ENCODE assay signal across 2 cellular contexts in the genomic region with DNA sequence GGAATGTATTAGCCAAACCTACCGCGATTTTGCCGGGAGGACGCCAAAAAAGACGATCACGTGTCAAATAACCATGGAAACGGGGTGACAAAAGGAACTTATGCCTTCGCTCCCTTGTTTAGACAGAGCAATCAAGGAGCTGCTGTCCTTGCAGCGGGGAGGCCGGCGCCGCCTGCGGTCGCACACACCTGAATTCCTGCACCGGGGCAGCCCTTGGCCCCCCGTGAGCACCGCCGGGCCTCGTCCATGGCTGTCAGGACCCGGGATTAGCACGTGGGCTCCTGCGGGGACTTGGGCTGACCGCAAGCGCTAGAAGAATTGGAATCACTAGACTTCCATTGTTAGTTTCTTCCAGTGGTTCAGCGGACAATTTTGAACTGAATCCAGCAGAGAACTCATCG.
TF ChIP-seq lines count a peak whose summit lies in the region.

No MANE protein-coding gene starts in this region.

TF ChIP-seq in IMR-90, 13 proteins besides CTCF, POLR2A, EP300 and RAD21:
- TF ChIP-seq RFX5 (IDR thresholded peaks at IDR 0.05; ENCODE audit: low read depth, low read length): no peak
- no peak for TF ChIP-seq MAFK (IDR thresholded peaks at IDR 0.05; ENCODE audit: low read depth, low read length)
- no peak for TF ChIP-seq CHD1 (IDR thresholded peaks at IDR 0.05; ENCODE audit: low read depth, low read length)
- TF ChIP-seq MXI1 (IDR thresholded peaks at IDR 0.05; ENCODE audit: borderline replicate concordance, low read depth, low read length): no peak
- TF ChIP-seq, protein P1, sequence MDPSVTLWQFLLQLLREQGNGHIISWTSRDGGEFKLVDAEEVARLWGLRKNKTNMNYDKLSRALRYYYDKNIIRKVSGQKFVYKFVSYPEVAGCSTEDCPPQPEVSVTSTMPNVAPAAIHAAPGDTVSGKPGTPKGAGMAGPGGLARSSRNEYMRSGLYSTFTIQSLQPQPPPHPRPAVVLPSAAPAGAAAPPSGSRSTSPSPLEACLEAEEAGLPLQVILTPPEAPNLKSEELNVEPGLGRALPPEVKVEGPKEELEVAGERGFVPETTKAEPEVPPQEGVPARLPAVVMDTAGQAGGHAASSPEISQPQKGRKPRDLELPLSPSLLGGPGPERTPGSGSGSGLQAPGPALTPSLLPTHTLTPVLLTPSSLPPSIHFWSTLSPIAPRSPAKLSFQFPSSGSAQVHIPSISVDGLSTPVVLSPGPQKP (IDR thresholded peaks at IDR 0.05; ENCODE audit: borderline replicate concordance, low read depth, low read length): no peak
- no peak for TF ChIP-seq SMC3 (IDR thresholded peaks at IDR 0.05; ENCODE audit: low read depth, low read length)
- TF ChIP-seq, protein P2, sequence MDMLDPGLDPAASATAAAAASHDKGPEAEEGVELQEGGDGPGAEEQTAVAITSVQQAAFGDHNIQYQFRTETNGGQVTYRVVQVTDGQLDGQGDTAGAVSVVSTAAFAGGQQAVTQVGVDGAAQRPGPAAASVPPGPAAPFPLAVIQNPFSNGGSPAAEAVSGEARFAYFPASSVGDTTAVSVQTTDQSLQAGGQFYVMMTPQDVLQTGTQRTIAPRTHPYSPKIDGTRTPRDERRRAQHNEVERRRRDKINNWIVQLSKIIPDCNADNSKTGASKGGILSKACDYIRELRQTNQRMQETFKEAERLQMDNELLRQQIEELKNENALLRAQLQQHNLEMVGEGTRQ (IDR thresholded peaks at IDR 0.05; ENCODE audit: low read depth, low read length): no peak
TF ChIP-seq in IMR-90: peak in this region for 0.

TF ChIP-seq in H1, 55 proteins besides CTCF, POLR2A, EP300 and RAD21 (continues in another document):
- TF ChIP-seq RFX5 (IDR thresholded peaks at IDR 0.05; ENCODE audit: borderline replicate concordance, low read depth, low read length) (no peak), TCF12 (IDR thresholded peaks at IDR 0.05; ENCODE audit: low read depth, low read length) (no peak), ZNF274 (IDR thresholded peaks at IDR 0.05; ENCODE audit: borderline replicate concordance, extremely low read depth, low read length) (no peak), SP1 (IDR thresholded peaks at IDR 0.05; ENCODE audit: low read depth, low read length) (no peak), SIN3A (conservative IDR thresholded peaks at IDR 0.05 in 1 of 2, IDR thresholded peaks at IDR 0.05 in 1 of 2; ENCODE audit: low read depth in 1 of 2, low read length in 2 of 2) (0 out of 4 replicates have a peak, but pooled peaks of 1 of the 2 experiments have one; percentile 47), CEBPB (IDR thresholded peaks at IDR 0.05; ENCODE audit: low read depth, low read length) (no peak), GABPA (IDR thresholded peaks at IDR 0.05; ENCODE audit: borderline replicate concordance, insufficient read depth, low read length) (no peak), TAF7 (optimal IDR thresholded peaks at IDR 0.05; ENCODE audit: borderline replicate concordance, low read depth, low read length) (no peak), SP4 (IDR thresholded peaks at IDR 0.05; ENCODE audit: low read length) (no peak), SP2 (IDR thresholded peaks at IDR 0.05; ENCODE audit: low read length) (no peak), TBP (IDR thresholded peaks at IDR 0.05; ENCODE audit: low read depth, low read length) (no peak), SAP30 (IDR thresholded peaks at IDR 0.05; ENCODE audit: insufficient read depth, insufficient replicate concordance, low read length) (no peak), PHF8 (conservative IDR thresholded peaks at IDR 0.05; ENCODE audit: low read depth, low read length) (no peak), KDM4A (IDR thresholded peaks at IDR 0.05; ENCODE audit: low read depth, low read length, severe bottlenecking) (peak; percentile 36), GTF2F1 (IDR thresholded peaks at IDR 0.05; ENCODE audit: borderline replicate concordance, low read depth, low read length) (no peak), HDAC2 (IDR thresholded peaks at IDR 0.05; ENCODE audit: borderline replicate concordance in 1 of 2, low read depth in 2 of 2, low read length in 2 of 2) (peak in 1 of 2 experiments; percentile 66; a peak in 1 of 4 replicates), POLR2AphosphoS5 (IDR thresholded peaks at IDR 0.05; ENCODE audit: low read depth, low read length) (no peak), SIRT6 (IDR thresholded peaks at IDR 0.05; ENCODE audit: low read length) (no peak), YY1 (IDR thresholded peaks at IDR 0.05; ENCODE audit: low read depth, low read length) (peak; percentile 12; the same call in 1 of the 2 replicates), EGR1 (IDR thresholded peaks at IDR 0.05; ENCODE audit: borderline replicate concordance, low read depth, low read length) (no peak), SIX5 (IDR thresholded peaks at IDR 0.05; ENCODE audit: low read depth, low read length) (no peak), CHD2 (IDR thresholded peaks at IDR 0.05; ENCODE audit: low read length) (no peak), CTBP2 (IDR thresholded peaks at IDR 0.05; ENCODE audit: borderline replicate concordance, insufficient read depth, insufficient read length, low read length) (no peak), JUND (IDR thresholded peaks at IDR 0.05; ENCODE audit: low read length) (no peak), BACH1 (IDR thresholded peaks at IDR 0.05; ENCODE audit: low read length) (no peak), FOSL1 (IDR thresholded peaks at IDR 0.05; ENCODE audit: insufficient read depth, low read depth, low read length) (no peak), POU5F1 (IDR thresholded peaks at IDR 0.05; ENCODE audit: low read depth, low read length) (no peak), HDAC6 (IDR thresholded peaks at IDR 0.05; ENCODE audit: low read depth, low read length) (no peak), JUN (IDR thresholded peaks at IDR 0.05; ENCODE audit: low read depth, low read length) (no peak), KDM5A (IDR thresholded peaks at IDR 0.05; ENCODE audit: low read length) (no peak), CREB1 (IDR thresholded peaks at IDR 0.05) (no peak), TEAD4 (IDR thresholded peaks at IDR 0.05; ENCODE audit: low read depth, low read length) (peak; percentile 56), RNF2 (IDR thresholded peaks at IDR 0.05; ENCODE audit: borderline replicate concordance, low read depth, low read length, missing control alignments, poor library complexity, severe bottlenecking) (no peak), EZH2 (IDR thresholded peaks at IDR 0.05; ENCODE audit: low read depth, low read length, severe bottlenecking) (no peak), BCL11A (IDR thresholded peaks at IDR 0.05; ENCODE audit: low read depth in 2 of 2, low read length in 2 of 2) (no peak), TAF1 (IDR thresholded peaks at IDR 0.05; ENCODE audit: low read depth, low read length) (no peak), RBBP5 (IDR thresholded peaks at IDR 0.05; ENCODE audit: borderline replicate concordance, low read depth, low read length) (no peak), ASH2L (IDR thresholded peaks at IDR 0.05; ENCODE audit: low read length) (peak; percentile 28), NANOG (IDR thresholded peaks at IDR 0.05; ENCODE audit: insufficient read depth, low read depth, low read length, poor library complexity, severe bottlenecking) (peak; percentile 13), CBX5 (IDR thresholded peaks at IDR 0.05; ENCODE audit: low read depth, low read length) (no peak)
- TF ChIP-seq, protein P3, sequence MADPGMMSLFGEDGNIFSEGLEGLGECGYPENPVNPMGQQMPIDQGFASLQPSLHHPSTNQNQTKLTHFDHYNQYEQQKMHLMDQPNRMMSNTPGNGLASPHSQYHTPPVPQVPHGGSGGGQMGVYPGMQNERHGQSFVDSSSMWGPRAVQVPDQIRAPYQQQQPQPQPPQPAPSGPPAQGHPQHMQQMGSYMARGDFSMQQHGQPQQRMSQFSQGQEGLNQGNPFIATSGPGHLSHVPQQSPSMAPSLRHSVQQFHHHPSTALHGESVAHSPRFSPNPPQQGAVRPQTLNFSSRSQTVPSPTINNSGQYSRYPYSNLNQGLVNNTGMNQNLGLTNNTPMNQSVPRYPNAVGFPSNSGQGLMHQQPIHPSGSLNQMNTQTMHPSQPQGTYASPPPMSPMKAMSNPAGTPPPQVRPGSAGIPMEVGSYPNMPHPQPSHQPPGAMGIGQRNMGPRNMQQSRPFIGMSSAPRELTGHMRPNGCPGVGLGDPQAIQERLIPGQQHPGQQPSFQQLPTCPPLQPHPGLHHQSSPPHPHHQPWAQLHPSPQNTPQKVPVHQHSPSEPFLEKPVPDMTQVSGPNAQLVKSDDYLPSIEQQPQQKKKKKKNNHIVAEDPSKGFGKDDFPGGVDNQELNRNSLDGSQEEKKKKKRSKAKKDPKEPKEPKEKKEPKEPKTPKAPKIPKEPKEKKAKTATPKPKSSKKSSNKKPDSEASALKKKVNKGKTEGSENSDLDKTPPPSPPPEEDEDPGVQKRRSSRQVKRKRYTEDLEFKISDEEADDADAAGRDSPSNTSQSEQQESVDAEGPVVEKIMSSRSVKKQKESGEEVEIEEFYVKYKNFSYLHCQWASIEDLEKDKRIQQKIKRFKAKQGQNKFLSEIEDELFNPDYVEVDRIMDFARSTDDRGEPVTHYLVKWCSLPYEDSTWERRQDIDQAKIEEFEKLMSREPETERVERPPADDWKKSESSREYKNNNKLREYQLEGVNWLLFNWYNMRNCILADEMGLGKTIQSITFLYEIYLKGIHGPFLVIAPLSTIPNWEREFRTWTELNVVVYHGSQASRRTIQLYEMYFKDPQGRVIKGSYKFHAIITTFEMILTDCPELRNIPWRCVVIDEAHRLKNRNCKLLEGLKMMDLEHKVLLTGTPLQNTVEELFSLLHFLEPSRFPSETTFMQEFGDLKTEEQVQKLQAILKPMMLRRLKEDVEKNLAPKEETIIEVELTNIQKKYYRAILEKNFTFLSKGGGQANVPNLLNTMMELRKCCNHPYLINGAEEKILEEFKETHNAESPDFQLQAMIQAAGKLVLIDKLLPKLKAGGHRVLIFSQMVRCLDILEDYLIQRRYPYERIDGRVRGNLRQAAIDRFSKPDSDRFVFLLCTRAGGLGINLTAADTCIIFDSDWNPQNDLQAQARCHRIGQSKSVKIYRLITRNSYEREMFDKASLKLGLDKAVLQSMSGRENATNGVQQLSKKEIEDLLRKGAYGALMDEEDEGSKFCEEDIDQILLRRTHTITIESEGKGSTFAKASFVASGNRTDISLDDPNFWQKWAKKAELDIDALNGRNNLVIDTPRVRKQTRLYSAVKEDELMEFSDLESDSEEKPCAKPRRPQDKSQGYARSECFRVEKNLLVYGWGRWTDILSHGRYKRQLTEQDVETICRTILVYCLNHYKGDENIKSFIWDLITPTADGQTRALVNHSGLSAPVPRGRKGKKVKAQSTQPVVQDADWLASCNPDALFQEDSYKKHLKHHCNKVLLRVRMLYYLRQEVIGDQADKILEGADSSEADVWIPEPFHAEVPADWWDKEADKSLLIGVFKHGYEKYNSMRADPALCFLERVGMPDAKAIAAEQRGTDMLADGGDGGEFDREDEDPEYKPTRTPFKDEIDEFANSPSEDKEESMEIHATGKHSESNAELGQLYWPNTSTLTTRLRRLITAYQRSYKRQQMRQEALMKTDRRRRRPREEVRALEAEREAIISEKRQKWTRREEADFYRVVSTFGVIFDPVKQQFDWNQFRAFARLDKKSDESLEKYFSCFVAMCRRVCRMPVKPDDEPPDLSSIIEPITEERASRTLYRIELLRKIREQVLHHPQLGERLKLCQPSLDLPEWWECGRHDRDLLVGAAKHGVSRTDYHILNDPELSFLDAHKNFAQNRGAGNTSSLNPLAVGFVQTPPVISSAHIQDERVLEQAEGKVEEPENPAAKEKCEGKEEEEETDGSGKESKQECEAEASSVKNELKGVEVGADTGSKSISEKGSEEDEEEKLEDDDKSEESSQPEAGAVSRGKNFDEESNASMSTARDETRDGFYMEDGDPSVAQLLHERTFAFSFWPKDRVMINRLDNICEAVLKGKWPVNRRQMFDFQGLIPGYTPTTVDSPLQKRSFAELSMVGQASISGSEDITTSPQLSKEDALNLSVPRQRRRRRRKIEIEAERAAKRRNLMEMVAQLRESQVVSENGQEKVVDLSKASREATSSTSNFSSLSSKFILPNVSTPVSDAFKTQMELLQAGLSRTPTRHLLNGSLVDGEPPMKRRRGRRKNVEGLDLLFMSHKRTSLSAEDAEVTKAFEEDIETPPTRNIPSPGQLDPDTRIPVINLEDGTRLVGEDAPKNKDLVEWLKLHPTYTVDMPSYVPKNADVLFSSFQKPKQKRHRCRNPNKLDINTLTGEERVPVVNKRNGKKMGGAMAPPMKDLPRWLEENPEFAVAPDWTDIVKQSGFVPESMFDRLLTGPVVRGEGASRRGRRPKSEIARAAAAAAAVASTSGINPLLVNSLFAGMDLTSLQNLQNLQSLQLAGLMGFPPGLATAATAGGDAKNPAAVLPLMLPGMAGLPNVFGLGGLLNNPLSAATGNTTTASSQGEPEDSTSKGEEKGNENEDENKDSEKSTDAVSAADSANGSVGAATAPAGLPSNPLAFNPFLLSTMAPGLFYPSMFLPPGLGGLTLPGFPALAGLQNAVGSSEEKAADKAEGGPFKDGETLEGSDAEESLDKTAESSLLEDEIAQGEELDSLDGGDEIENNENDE (IDR thresholded peaks at IDR 0.05; ENCODE audit: insufficient replicate concordance, low read length): no peak
- TF ChIP-seq, protein P4, sequence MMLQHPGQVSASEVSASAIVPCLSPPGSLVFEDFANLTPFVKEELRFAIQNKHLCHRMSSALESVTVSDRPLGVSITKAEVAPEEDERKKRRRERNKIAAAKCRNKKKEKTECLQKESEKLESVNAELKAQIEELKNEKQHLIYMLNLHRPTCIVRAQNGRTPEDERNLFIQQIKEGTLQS (IDR thresholded peaks at IDR 0.05; ENCODE audit: insufficient read depth, low read depth, low read length): no peak
- TF ChIP-seq, protein P2 (IDR thresholded peaks at IDR 0.05; ENCODE audit: low read length): peak; percentile 79
- TF ChIP-seq, protein P5, sequence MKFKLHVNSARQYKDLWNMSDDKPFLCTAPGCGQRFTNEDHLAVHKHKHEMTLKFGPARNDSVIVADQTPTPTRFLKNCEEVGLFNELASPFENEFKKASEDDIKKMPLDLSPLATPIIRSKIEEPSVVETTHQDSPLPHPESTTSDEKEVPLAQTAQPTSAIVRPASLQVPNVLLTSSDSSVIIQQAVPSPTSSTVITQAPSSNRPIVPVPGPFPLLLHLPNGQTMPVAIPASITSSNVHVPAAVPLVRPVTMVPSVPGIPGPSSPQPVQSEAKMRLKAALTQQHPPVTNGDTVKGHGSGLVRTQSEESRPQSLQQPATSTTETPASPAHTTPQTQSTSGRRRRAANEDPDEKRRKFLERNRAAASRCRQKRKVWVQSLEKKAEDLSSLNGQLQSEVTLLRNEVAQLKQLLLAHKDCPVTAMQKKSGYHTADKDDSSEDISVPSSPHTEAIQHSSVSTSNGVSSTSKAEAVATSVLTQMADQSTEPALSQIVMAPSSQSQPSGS (IDR thresholded peaks at IDR 0.05; ENCODE audit: low read length): no peak
- TF ChIP-seq, protein P6, sequence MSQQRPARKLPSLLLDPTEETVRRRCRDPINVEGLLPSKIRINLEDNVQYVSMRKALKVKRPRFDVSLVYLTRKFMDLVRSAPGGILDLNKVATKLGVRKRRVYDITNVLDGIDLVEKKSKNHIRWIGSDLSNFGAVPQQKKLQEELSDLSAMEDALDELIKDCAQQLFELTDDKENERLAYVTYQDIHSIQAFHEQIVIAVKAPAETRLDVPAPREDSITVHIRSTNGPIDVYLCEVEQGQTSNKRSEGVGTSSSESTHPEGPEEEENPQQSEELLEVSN (IDR thresholded peaks at IDR 0.05): peak; percentile 91
- TF ChIP-seq, protein P7, sequence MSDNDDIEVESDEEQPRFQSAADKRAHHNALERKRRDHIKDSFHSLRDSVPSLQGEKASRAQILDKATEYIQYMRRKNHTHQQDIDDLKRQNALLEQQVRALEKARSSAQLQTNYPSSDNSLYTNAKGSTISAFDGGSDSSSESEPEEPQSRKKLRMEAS (IDR thresholded peaks at IDR 0.05): peak; percentile 93
